Comparison of ENCODE assay signal across 11 cellular contexts in genomic region chr12:46963977-46964376, GRCh38.
DNase-seq lines count a peak whose midpoint lies in the region; ATAC-seq and TF ChIP-seq lines count a peak whose summit lies in the region.
"Had no signal": no experiment of that assay in that cellular context is flagged by ENCODE, and none has a peak within 500 bp of the region (broad histone marks: within the 10 kb centered on the region; RNA-seq: fewer than 3 reads in every experiment).

No MANE protein-coding gene starts in this region.

- H3K27me3 ChIP-seq in spleen (replicated peaks in 1 of 7): peaks cover 0 to 4% (median 0%) of the 10 kb centered on the region in 7 donors

- no peak overlapping the region for H3K27ac Mint-ChIP-seq in T-cell

- WGBS in spleen, 5 donors: 33 to 52% (median 51%) methylated on average over 3 of the region's 3 CpGs

- intact Hi-C loops in Right ventricle myocardium inferior (cut with DNase I) (no loop called here), cardiac septum (cut with DNase I) (no loop called here), spleen (cut with DNase I; ENCODE audit: low total_unique reads) (no loop called here)

- H3K4me3 ChIP-seq in epithelial cell of esophagus (ENCODE audit: low read length): no peak overlapping the region
- H3K4me3 ChIP-seq in spleen: no peak overlapping the region

- ATAC-seq in Right ventricle myocardium inferior (peak; percentile 68), T-cell (replicated peaks in 1 of 4) (no peak)

- H3K36me3 Mint-ChIP-seq in T-cell: no peaks in the 10 kb centered on the region
- H3K36me3 Mint-ChIP-seq: brain had no signal

- no peak overlapping the region for H3K4me3 Mint-ChIP-seq in T-cell
- H3K4me3 Mint-ChIP-seq: brain had no signal

- no peak for DNase-seq in Right ventricle myocardium inferior (ENCODE audit: missing footprints)
- DNase-seq in cardiac septum (ENCODE audit: low spot score): no peak
- peak; percentile 79 for DNase-seq in epithelial cell of esophagus (ENCODE audit: low read depth)
- peak; percentile 47 for DNase-seq in medulla oblongata (ENCODE audit: extremely low spot score)
- DNase-seq in T-cell: no peak
- DNase-seq in spleen: no peak
- DNase-seq in cerebellum (ENCODE audit: low spot score): no peak
- no peak for DNase-seq in NCI-H2107 treated with DMSO at 0.1 percent for 48 hours (lab: John Stamatoyannopoulos, UW; ENCODE audit: unreplicated experiment)
- DNase-seq: activated CD4-positive, alpha-beta T cell treated with anti-CD3 and anti-CD28 coated beads, Interleukin-2, amount 50 U/mL, for 48 hours; NCI-H1417 had no signal

- peaks cover 0 to 5% (median 0%) of the 10 kb centered on the region in 6 donors for H3K4me1 ChIP-seq in spleen

- TF ChIP-seq CTCF in epithelial cell of esophagus (IDR thresholded peaks at IDR 0.05; ENCODE audit: insufficient read depth, low read depth, low read length, missing control alignments) (no peak), spleen (IDR thresholded peaks at IDR 0.05 in 8 of 11, conservative IDR thresholded peaks at IDR 0.05 in 3 of 11) (no peak)

- H3K27me3 Mint-ChIP-seq in T-cell: peaks cover 3 to 10% of the 10 kb centered on the region in 2 donors
- H3K27me3 Mint-ChIP-seq: brain had no signal

- no peak for TF ChIP-seq POLR2A in spleen (IDR thresholded peaks at IDR 0.05)

- CTCF ChIA-PET in T-cell (lab: Charles Lee): no interaction called here

- no peaks in the 10 kb centered on the region for H3K9me3 Mint-ChIP-seq in T-cell
- H3K9me3 Mint-ChIP-seq: brain had no signal

- POLR2A ChIA-PET in T-cell (lab: Charles Lee): no interaction called here

- no peaks in the 10 kb centered on the region for H3K4me1 Mint-ChIP-seq in T-cell

- H3K27ac ChIP-seq in spleen: no peak overlapping the region

- H3K9me3 ChIP-seq in spleen: no peaks in the 10 kb centered on the region

- H3K36me3 ChIP-seq in spleen: no peaks in the 10 kb centered on the region

Comparison
In these comparisons a context has a peak if more than half of its experiments do, and no peak if none do; other contexts are left out.
1. DNase-seq: peak in epithelial cell of esophagus (single experiment) and medulla oblongata (single experiment); none in Right ventricle myocardium inferior (single experiment), cardiac septum (single experiment), T-cell (0 of 34), spleen (single experiment), cerebellum (single experiment) and NCI-H2107 treated with DMSO at 0.1 percent for 48 hours (single experiment).